In the genomic region with DNA sequence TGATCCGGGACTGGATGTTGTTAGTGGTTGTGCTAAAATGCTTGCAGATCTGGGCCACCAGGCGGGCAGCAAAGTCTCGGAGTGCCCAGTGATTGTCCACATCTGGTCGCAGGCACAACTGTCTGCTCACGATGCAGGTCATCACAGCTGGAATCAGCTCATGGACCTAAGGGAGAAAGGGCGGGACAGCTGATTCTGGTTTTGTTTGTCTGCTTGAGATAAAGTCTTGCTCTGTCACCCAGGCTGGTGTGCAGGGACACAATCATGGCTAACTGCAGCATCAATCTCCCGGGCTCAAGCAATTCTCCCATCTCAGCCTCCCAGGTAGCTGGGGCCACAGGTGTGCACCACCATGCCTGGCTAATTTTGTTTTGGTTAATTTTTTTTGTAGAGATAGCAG, we compare ENCODE assay signal across 33 cellular contexts.
"Had no signal": no experiment of that assay in that cellular context is flagged by ENCODE, and none has a peak within 500 bp of the region (broad histone marks: within the 10 kb centered on the region; RNA-seq: fewer than 3 reads in every experiment).

No MANE protein-coding gene starts in this region.

- FAIRE-seq: endometrium, frontal cortex had no signal

- H3K27ac Mint-ChIP-seq: activated CD4-positive, alpha-beta memory T cell treated with anti-CD3 and anti-CD28 coated beads for 36 hours; activated CD4-positive, alpha-beta T cell treated with anti-CD3 and anti-CD28 coated beads for 36 hours; activated CD4-positive, alpha-beta T cell treated with anti-CD3 and anti-CD28 coated beads, Interleukin-2, amount 10 ng/mL, durations not matched to agents 24 days and 14 days; activated CD8-positive, alpha-beta memory T cell treated with anti-CD3 and anti-CD28 coated beads, Interleukin-2, amount 10 ng/mL, durations not matched to agents 7 days and 5 days; activated CD8-positive, alpha-beta T cell treated with anti-CD3 and anti-CD28 coated beads, Interleukin-2, amount 10 ng/mL, durations not matched to agents 7 days and 5 days; activated naive CD4-positive, alpha-beta T cell treated with anti-CD3 and anti-CD28 coated beads for 36 hours; activated naive CD4-positive, alpha-beta T cell treated with anti-CD3 and anti-CD28 coated beads, Interleukin-2, amount 50 U/mL, for 24 hours; activated naive CD8-positive, alpha-beta T cell treated with anti-CD3 and anti-CD28 coated beads for 36 hours; activated naive CD8-positive, alpha-beta T cell treated with anti-CD3 and anti-CD28 coated beads, Interleukin-2, amount 50 U/mL, for 24 hours; activated T-helper 1 cell treated with anti-CD3 and anti-CD28 coated beads, Interleukin-12 subunit alpha, Interleukin-12 subunit beta, Interleukin-2, Interleukin-4 antibody, amounts not matched to agents 30 ng/mL and 10 ng/mL and 1 ng/mL, durations not matched to agents 14 hours and 24 hours and 36 hours; activated T-helper 2 cell treated with anti-CD3 and anti-CD28 coated beads, Interferon-gamma antibody, Interleukin-2, Interleukin-4, amounts not matched to agents 10 μg/mL and 5 μg/mL and 100 μg/mL, durations not matched to agents 14 hours and 24 hours and 36 hours; T-helper 17 cell; T-helper 2 cell treated with Interferon-gamma antibody and Interleukin-4, amounts not matched to agents 5 μg/mL and 100 μg/mL, for 36 hours had no signal

- H3K36me3 ChIP-seq: colonic mucosa had no signal

- H3K9me3 Mint-ChIP-seq: activated CD4-positive, alpha-beta memory T cell treated with anti-CD3 and anti-CD28 coated beads for 36 hours; activated CD4-positive, alpha-beta T cell treated with anti-CD3 and anti-CD28 coated beads, Interleukin-2, amount 10 ng/mL, durations not matched to agents 24 days and 14 days; activated naive CD4-positive, alpha-beta T cell treated with anti-CD3 and anti-CD28 coated beads for 36 hours; activated naive CD4-positive, alpha-beta T cell treated with anti-CD3 and anti-CD28 coated beads, Interleukin-2, amount 50 U/mL, for 24 hours; activated naive CD8-positive, alpha-beta T cell treated with anti-CD3 and anti-CD28 coated beads for 36 hours; activated naive CD8-positive, alpha-beta T cell treated with anti-CD3 and anti-CD28 coated beads, Interleukin-2, amount 50 U/mL, for 24 hours; activated T-helper 1 cell treated with anti-CD3 and anti-CD28 coated beads, Interleukin-12 subunit alpha, Interleukin-12 subunit beta, Interleukin-2, Interleukin-4 antibody, amounts not matched to agents 30 ng/mL and 10 ng/mL and 1 ng/mL, durations not matched to agents 14 hours and 24 hours and 36 hours; activated T-helper 2 cell treated with anti-CD3 and anti-CD28 coated beads, Interferon-gamma antibody, Interleukin-2, Interleukin-4, amounts not matched to agents 10 μg/mL and 5 μg/mL and 100 μg/mL, durations not matched to agents 14 hours and 24 hours and 36 hours; T-helper 2 cell treated with Interferon-gamma antibody and Interleukin-4, amounts not matched to agents 5 μg/mL and 100 μg/mL, for 36 hours had no signal

- H3K27me3 Mint-ChIP-seq: activated CD4-positive, alpha-beta memory T cell treated with anti-CD3 and anti-CD28 coated beads for 36 hours; activated CD4-positive, alpha-beta T cell treated with anti-CD3 and anti-CD28 coated beads for 36 hours; activated CD4-positive, alpha-beta T cell treated with anti-CD3 and anti-CD28 coated beads, Interleukin-2, amount 10 ng/mL, durations not matched to agents 24 days and 14 days; activated CD8-positive, alpha-beta memory T cell treated with anti-CD3 and anti-CD28 coated beads, Interleukin-2, amount 10 ng/mL, durations not matched to agents 7 days and 5 days; activated naive CD4-positive, alpha-beta T cell treated with anti-CD3 and anti-CD28 coated beads, Interleukin-2, amount 50 U/mL, for 24 hours; activated naive CD8-positive, alpha-beta T cell treated with anti-CD3 and anti-CD28 coated beads for 36 hours; activated naive CD8-positive, alpha-beta T cell treated with anti-CD3 and anti-CD28 coated beads, Interleukin-2, amount 50 U/mL, for 24 hours; T-helper 17 cell had no signal

- H3K9me3 ChIP-seq: adrenal gland, body of pancreas, colonic mucosa had no signal

- ATAC-seq: activated CD4-positive, alpha-beta T cell treated with anti-CD3 and anti-CD28 coated beads for 36 hours; activated CD8-positive, alpha-beta memory T cell treated with anti-CD3 and anti-CD28 coated beads, Interleukin-2, amount 10 ng/mL, durations not matched to agents 7 days and 5 days; activated CD8-positive, alpha-beta T cell treated with anti-CD3 and anti-CD28 coated beads, Interleukin-2, amount 10 ng/mL, durations not matched to agents 7 days and 5 days; activated naive CD8-positive, alpha-beta T cell treated with anti-CD3 and anti-CD28 coated beads, Interleukin-2, amount 50 U/mL, for 24 hours; body of pancreas; esophagus mucosa; T-helper 17 cell had no signal

- H3K4me3 Mint-ChIP-seq: activated CD4-positive, alpha-beta memory T cell treated with anti-CD3 and anti-CD28 coated beads for 36 hours; activated CD4-positive, alpha-beta T cell treated with anti-CD3 and anti-CD28 coated beads for 36 hours; activated CD4-positive, alpha-beta T cell treated with anti-CD3 and anti-CD28 coated beads, Interleukin-2, amount 10 ng/mL, durations not matched to agents 24 days and 14 days; activated CD8-positive, alpha-beta memory T cell treated with anti-CD3 and anti-CD28 coated beads, Interleukin-2, amount 10 ng/mL, durations not matched to agents 7 days and 5 days; activated CD8-positive, alpha-beta T cell treated with anti-CD3 and anti-CD28 coated beads, Interleukin-2, amount 10 ng/mL, durations not matched to agents 7 days and 5 days; activated naive CD4-positive, alpha-beta T cell treated with anti-CD3 and anti-CD28 coated beads for 36 hours; activated naive CD4-positive, alpha-beta T cell treated with anti-CD3 and anti-CD28 coated beads, Interleukin-2, amount 50 U/mL, for 24 hours; activated naive CD8-positive, alpha-beta T cell treated with anti-CD3 and anti-CD28 coated beads for 36 hours; activated naive CD8-positive, alpha-beta T cell treated with anti-CD3 and anti-CD28 coated beads, Interleukin-2, amount 50 U/mL, for 24 hours; activated T-helper 1 cell treated with anti-CD3 and anti-CD28 coated beads, Interleukin-12 subunit alpha, Interleukin-12 subunit beta, Interleukin-2, Interleukin-4 antibody, amounts not matched to agents 30 ng/mL and 10 ng/mL and 1 ng/mL, durations not matched to agents 14 hours and 24 hours and 36 hours; T-helper 17 cell; T-helper 2 cell treated with Interferon-gamma antibody and Interleukin-4, amounts not matched to agents 5 μg/mL and 100 μg/mL, for 36 hours had no signal

- H3K27ac ChIP-seq: adrenal gland, body of pancreas, colonic mucosa had no signal

- H3K4me1 ChIP-seq: adrenal gland, body of pancreas, colonic mucosa had no signal

- H3K27me3 ChIP-seq: adrenal gland, body of pancreas, colonic mucosa had no signal

- H3K4me1 Mint-ChIP-seq: activated CD4-positive, alpha-beta T cell treated with anti-CD3 and anti-CD28 coated beads for 36 hours; activated CD8-positive, alpha-beta memory T cell treated with anti-CD3 and anti-CD28 coated beads, Interleukin-2, amount 10 ng/mL, durations not matched to agents 7 days and 5 days; activated naive CD8-positive, alpha-beta T cell treated with anti-CD3 and anti-CD28 coated beads for 36 hours; activated naive CD8-positive, alpha-beta T cell treated with anti-CD3 and anti-CD28 coated beads, Interleukin-2, amount 50 U/mL, for 24 hours; T-helper 17 cell had no signal

- H3K4me3 ChIP-seq: adrenal gland, body of pancreas, colonic mucosa had no signal

- DNase-seq: activated CD4-positive, alpha-beta memory T cell treated with anti-CD3 and anti-CD28 coated beads for 36 hours; activated CD4-positive, alpha-beta T cell treated with anti-CD3 and anti-CD28 coated beads for 36 hours; activated CD4-positive, alpha-beta T cell treated with anti-CD3 and anti-CD28 coated beads, Interleukin-2, amount 10 ng/mL, durations not matched to agents 24 days and 14 days; activated CD4-positive, CD25-positive, alpha-beta regulatory T cell; activated CD4-positive, CD25-positive, alpha-beta regulatory T cell treated with anti-CD3 and anti-CD28 coated beads, Interleukin-2, amount 50 U/mL, for 72 hours; activated CD8-positive, alpha-beta memory T cell treated with anti-CD3 and anti-CD28 coated beads, Interleukin-2, amount 10 ng/mL, durations not matched to agents 7 days and 5 days; activated CD8-positive, alpha-beta memory T cell treated with anti-CD3 and anti-CD28 coated beads, Interleukin-2, amount 50 U/mL, for 4 hours; activated CD8-positive, alpha-beta T cell treated with anti-CD3 and anti-CD28 coated beads, Interleukin-2, amount 10 ng/mL, durations not matched to agents 7 days and 5 days; activated effector memory CD4-positive, alpha-beta T cell treated with anti-CD3 and anti-CD28 coated beads, Interleukin-2, amount 50 U/mL, for 16 hours; activated naive CD4-positive, alpha-beta T cell treated with anti-CD3 and anti-CD28 coated beads for 36 hours; activated naive CD8-positive, alpha-beta T cell treated with anti-CD3 and anti-CD28 coated beads for 36 hours; activated naive CD8-positive, alpha-beta T cell treated with anti-CD3 and anti-CD28 coated beads, Interleukin-2, amount 50 U/mL, for 24 hours; activated T-cell treated with anti-CD3 and anti-CD28 coated beads, Interleukin-2, amount 50 U/mL, for 1 hour; activated T-cell treated with anti-CD3 and anti-CD28 coated beads, Interleukin-2, amount 50 U/mL, for 48 hours; adrenal gland; amygdala; aorta; body of pancreas; central memory CD4-positive, alpha-beta T cell; cerebellar nuclear complex; colonic mucosa; effector CD8-positive, alpha-beta T cell; foreskin fibroblast; head of caudate nucleus; T-helper 17 cell; T1000 had no signal
